1 cellular context compared by ENCODE assay signal in genomic region chr3:184135149-184135910, GRCh38.
TF ChIP-seq lines count a peak whose summit lies in the region.

EIF2B5 (plus strand) TSS chr3:184135358; CDS start chr3:184135386, 28 bp downstream.

TF ChIP-seq in K562, 482 proteins besides CTCF, POLR2A, EP300 and RAD21 (continued from another document and continues in another):
- TF ChIP-seq ZBTB43 (CRISPR knock-in tag; IDR thresholded peaks at IDR 0.05) (no peak), SAFB2 (IDR thresholded peaks at IDR 0.05; ENCODE audit: borderline replicate concordance, low read depth, low read length, severe bottlenecking) (no peak), MCM2 (IDR thresholded peaks at IDR 0.05; ENCODE audit: low read depth) (no peak), ZNF143 (CRISPR knock-in tag; IDR thresholded peaks at IDR 0.05) (peak; percentile 57; the same call in 1 of the 2 replicates), ZNF79 (CRISPR knock-in tag; IDR thresholded peaks at IDR 0.05; ENCODE audit: low read depth) (no peak), ZNF445 (CRISPR knock-in tag; IDR thresholded peaks at IDR 0.05; ENCODE audit: low read depth) (no peak), E2F4 (CRISPR knock-in tag; IDR thresholded peaks at IDR 0.05; ENCODE audit: low read depth) (no peak; the same call in 1 of the 2 replicates), FOXP4 (CRISPR knock-in tag; IDR thresholded peaks at IDR 0.05; ENCODE audit: borderline replicate concordance) (no peak), ZNF217 (CRISPR knock-in tag; IDR thresholded peaks at IDR 0.05) (no peak), SREBF2 (CRISPR knock-in tag; IDR thresholded peaks at IDR 0.05) (no peak), RNF2 (IDR thresholded peaks at IDR 0.05) (peak; percentile 70; the same call in 1 of the 2 replicates), CBX5 (IDR thresholded peaks at IDR 0.05; ENCODE audit: borderline replicate concordance, low read depth) (no peak), MED1 (CRISPR knock-in tag; IDR thresholded peaks at IDR 0.05; ENCODE audit: borderline replicate concordance) (no peak), ZNF551 (CRISPR knock-in tag; IDR thresholded peaks at IDR 0.05) (no peak), MXD1 (CRISPR knock-in tag; IDR thresholded peaks at IDR 0.05; ENCODE audit: borderline replicate concordance, poor library complexity, severe bottlenecking) (no peak), AFF4 (CRISPR knock-in tag; IDR thresholded peaks at IDR 0.05) (peak; percentile 90), ZFX (CRISPR knock-in tag; IDR thresholded peaks at IDR 0.05) (peak; percentile 45), USF1 (CRISPR knock-in tag; IDR thresholded peaks at IDR 0.05) (no peak), ELF4 (CRISPR knock-in tag; IDR thresholded peaks at IDR 0.05) (peak; percentile 82), CHCHD3 (CRISPR knock-in tag; IDR thresholded peaks at IDR 0.05) (no peak), NONO (IDR thresholded peaks at IDR 0.05; ENCODE audit: low read depth in 2 of 2, low read length in 1 of 2) (peak; percentile 40 to 63; a peak in 1 of 4 replicates), RBM39 (optimal IDR thresholded peaks at IDR 0.05; ENCODE audit: low read depth, low read length) (no peak), NRF1 (conservative IDR thresholded peaks at IDR 0.05 in 1 of 2, IDR thresholded peaks at IDR 0.05 in 1 of 2) (peak; percentile 93 to 94), PHF8 (IDR thresholded peaks at IDR 0.05; ENCODE audit: borderline replicate concordance, low read length) (peak; percentile 96), TCF7 (IDR thresholded peaks at IDR 0.05; ENCODE audit: borderline replicate concordance) (0 out of 2 replicates have a peak, but pooled peaks have one; percentile 58), ZBTB9 (CRISPR knock-in tag; IDR thresholded peaks at IDR 0.05) (peak; percentile 51; the same call in 1 of the 2 replicates), RBM15 (IDR thresholded peaks at IDR 0.05; ENCODE audit: insufficient read depth, low read length) (no peak), ZNF583 (CRISPR knock-in tag; IDR thresholded peaks at IDR 0.05) (peak; percentile 39; the same call in 1 of the 2 replicates), DMBX1 (CRISPR knock-in tag; IDR thresholded peaks at IDR 0.05; ENCODE audit: borderline replicate concordance) (no peak), GATAD2A (IDR thresholded peaks at IDR 0.05) (peak; percentile 38; the same call in 1 of the 2 replicates), ZBED1 (IDR thresholded peaks at IDR 0.05) (0 out of 2 replicates have a peak, but pooled peaks have one; percentile 51), ZNF407 (IDR thresholded peaks at IDR 0.05; ENCODE audit: low read depth) (peak; percentile 98), ZNF699 (CRISPR knock-in tag; IDR thresholded peaks at IDR 0.05; ENCODE audit: insufficient replicate concordance) (no peak), E2F3 (CRISPR knock-in tag; IDR thresholded peaks at IDR 0.05) (no peak), ZNF3 (CRISPR knock-in tag; IDR thresholded peaks at IDR 0.05) (no peak), PTBP1 (IDR thresholded peaks at IDR 0.05; ENCODE audit: low read depth, low read length) (0 out of 2 replicates have a peak, but pooled peaks have one; percentile 15), RB1 (IDR thresholded peaks at IDR 0.05; ENCODE audit: low read depth) (peak; percentile 82), PCBP1 (IDR thresholded peaks at IDR 0.05; ENCODE audit: low read depth, low read length, poor library complexity, severe bottlenecking) (no peak), TEAD1 (CRISPR knock-in tag; IDR thresholded peaks at IDR 0.05) (peak in 1 of 2 experiments; percentile 69; a peak in 2 of 4 replicates), ZNF644 (tag; IDR thresholded peaks at IDR 0.05; ENCODE audit: low read depth) (no peak), BCOR (IDR thresholded peaks at IDR 0.05) (no peak; the same call in 1 of the 2 replicates), HDAC6 (IDR thresholded peaks at IDR 0.05; ENCODE audit: low read depth, low read length) (no peak)
